In the genomic region with DNA sequence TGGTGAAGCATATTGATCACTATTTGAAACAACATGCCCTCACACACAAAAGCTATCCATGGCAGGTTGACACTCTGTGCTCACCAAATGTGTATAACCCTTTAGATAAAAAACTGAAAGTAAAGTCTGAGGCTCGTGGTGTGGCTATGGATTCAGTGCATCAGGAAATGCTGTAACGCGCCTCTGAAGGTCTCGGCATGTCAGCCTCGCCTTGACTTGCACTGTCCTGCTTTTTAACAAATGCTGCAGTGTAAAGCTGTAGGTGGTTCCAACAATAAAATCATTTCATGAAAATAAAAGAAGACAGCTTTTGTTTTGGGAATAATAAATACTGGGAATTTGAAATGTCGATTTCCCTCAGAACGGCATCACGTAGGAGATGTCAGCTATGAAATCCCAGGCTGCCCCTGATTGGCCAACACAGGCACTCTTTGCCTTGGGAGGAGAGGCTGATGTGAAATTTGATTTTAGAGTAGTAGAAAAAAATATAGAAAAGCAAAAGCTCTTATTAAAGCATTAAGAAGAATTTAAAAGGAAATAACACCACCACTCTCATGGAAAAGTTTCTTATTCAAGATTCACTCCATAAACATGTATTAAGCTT, we compare ENCODE assay signal across 23 cellular contexts.
"Had no signal": no experiment of that assay in that cellular context is flagged by ENCODE, and none has a peak within 500 bp of the region (broad histone marks: within the 10 kb centered on the region; RNA-seq: fewer than 3 reads in every experiment).

No MANE protein-coding gene starts in this region.

- ATAC-seq: activated CD4-positive, CD25-positive, alpha-beta regulatory T cell treated with anti-CD3 and anti-CD28 coated beads, Interleukin-2, amount 50 U/mL, for 24 hours; effector memory CD8-positive, alpha-beta T cell; esophagus mucosa; left ventricle myocardium superior; psoas muscle; stimulated activated effector memory CD8-positive, alpha-beta T cell treated with anti-CD3 and anti-CD28 coated beads, Interleukin-12 subunit alpha, Interleukin-12 subunit beta, amount 100 ng/mL, for 72 hours had no signal

- H3K9me3 ChIP-seq: ovary, psoas muscle, thoracic aorta, uterus had no signal

- DNase-seq: activated CD4-positive, alpha-beta T cell treated with anti-CD3 and anti-CD28 coated beads for 48 hours; activated CD4-positive, alpha-beta T cell treated with anti-CD3 and anti-CD28 coated beads, Interleukin-2, amount 50 U/mL, for 48 hours; activated CD8-positive, alpha-beta memory T cell treated with anti-CD3 and anti-CD28 coated beads for 24 hours; activated effector memory CD4-positive, alpha-beta T cell treated with Interleukin-2 at 50 U/mL for 16 hours; activated naive CD4-positive, alpha-beta T cell treated with Interleukin-2 at 50 U/mL for 16 hours; anterior cingulate cortex; effector memory CD8-positive, alpha-beta T cell; foreskin fibroblast; left ventricle myocardium superior; naive B cell; nephron progenitor cell; ovary; psoas muscle; sigmoid colon; small intestine; stimulated activated CD4-positive, alpha-beta T cell treated with anti-CD3 and anti-CD28 coated beads, Interleukin-4, amount 100 ng/mL, for 24 hours; uterus; WERI-Rb-1 had no signal

- H3K27ac ChIP-seq: coronary artery, ovary, psoas muscle, sigmoid colon, thoracic aorta, uterus, WERI-Rb-1 had no signal

- H3K4me3 ChIP-seq: coronary artery, ovary, psoas muscle, sigmoid colon, thoracic aorta, uterus had no signal

- H3K27me3 ChIP-seq: ovary, sigmoid colon, uterus had no signal

- H3K4me1 ChIP-seq: psoas muscle, sigmoid colon, uterus had no signal

- H3K36me3 ChIP-seq: ovary, sigmoid colon, thoracic aorta, uterus, WERI-Rb-1 had no signal
